ENCODE assay signal across 13 cellular contexts in the genomic region with DNA sequence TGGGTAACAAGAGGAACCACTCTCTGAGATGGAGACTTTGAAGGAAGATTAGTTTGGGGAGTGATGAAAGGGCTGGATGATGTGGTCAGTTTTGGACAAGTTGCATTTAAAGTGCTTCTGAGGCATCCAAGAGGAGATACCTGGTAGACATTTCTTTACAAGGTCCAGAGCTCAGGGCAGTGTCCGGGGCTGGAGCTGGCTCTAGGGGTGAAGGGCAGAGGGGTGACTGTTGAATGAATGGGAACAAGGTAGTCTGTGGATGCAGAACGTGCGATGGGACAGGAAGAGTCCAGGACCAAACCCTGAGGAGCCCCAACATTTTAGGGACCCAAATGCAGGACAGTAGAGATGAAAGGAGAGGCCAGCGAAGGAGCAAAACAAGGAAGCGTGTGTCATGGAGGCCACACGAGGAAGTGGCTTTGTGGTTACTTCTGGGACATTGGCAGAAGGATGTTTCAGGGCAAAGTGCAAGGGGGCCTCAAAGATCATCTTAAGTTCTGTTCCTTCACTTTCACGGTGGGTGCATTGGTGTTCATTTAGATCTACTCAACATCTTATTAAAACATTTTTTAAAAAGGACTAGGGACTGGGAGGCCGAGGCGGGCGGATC. TPM values are rescaled to one million over a fixed set of nuclear protein-coding genes. Genes with fewer than 3 reads are reported as not detected.
DNase-seq lines count a peak whose midpoint lies in the region; ATAC-seq and TF ChIP-seq lines count a peak whose summit lies in the region.
"Had no signal": no experiment of that assay in that cellular context is flagged by ENCODE, and none has a peak within 500 bp of the region (broad histone marks: within the 10 kb centered on the region; RNA-seq: fewer than 3 reads in every experiment).

No MANE protein-coding gene starts in this region.

- H3K9me3 ChIP-seq in CD8-positive, alpha-beta T cell (ENCODE audit: low read length), result no peaks in the 10 kb centered on the region
- H3K9me3 ChIP-seq: sigmoid colon, suprapubic skin had no signal

- no peaks in the 10 kb centered on the region for H3K27me3 Mint-ChIP-seq in CD8-positive, alpha-beta T cell (ENCODE audit: low read depth)
- H3K27me3 Mint-ChIP-seq in activated T-helper 1 cell treated with anti-CD3 and anti-CD28 coated beads, Interleukin-12 subunit alpha, Interleukin-12 subunit beta, Interleukin-2, Interleukin-4 antibody, amounts not matched to agents 30 ng/mL and 10 ng/mL and 1 ng/mL, durations not matched to agents 14 hours and 24 hours and 36 hours (ENCODE audit: insufficient read depth), result no peaks in the 10 kb centered on the region
- H3K27me3 Mint-ChIP-seq in naive thymus-derived CD8-positive, alpha-beta T cell, result no peaks in the 10 kb centered on the region

- intact Hi-C loops in CD8-positive, alpha-beta T cell (cut with DNase I, micrococcal nuclease), result no loop called here
- intact Hi-C loops in activated T-helper 1 cell treated with anti-CD3 and anti-CD28 coated beads, Interleukin-12 subunit alpha, Interleukin-12 subunit beta, Interleukin-2, Interleukin-4 antibody, amounts not matched to agents 30 ng/mL and 10 ng/mL and 1 ng/mL, durations not matched to agents 14 hours and 24 hours and 36 hours (cut with micrococcal nuclease), result no loop called here

- POLR2A ChIA-PET in CD8-positive, alpha-beta T cell (lab: Charles Lee), result no interaction called here
- POLR2A ChIA-PET in naive thymus-derived CD8-positive, alpha-beta T cell (lab: Charles Lee), result interaction anchor here (0.8 to 1.1 kb wide), 3 partner anchors 10 to 93 kb away, joined by 3 to 10 read pairs (median 3); no protein-coding TSS in a partner anchor

- H3K27me3 ChIP-seq in CD8-positive, alpha-beta T cell (ENCODE audit: insufficient read depth, low read length), result no peaks in the 10 kb centered on the region
- H3K27me3 ChIP-seq: sigmoid colon, suprapubic skin had no signal

- H3K36me3 ChIP-seq in CD8-positive, alpha-beta T cell (ENCODE audit: insufficient read depth, low read length), result no peaks in the 10 kb centered on the region
- H3K36me3 ChIP-seq: sigmoid colon, suprapubic skin had no signal

- no peaks in the 10 kb centered on the region for H3K9me3 Mint-ChIP-seq in CD8-positive, alpha-beta T cell
- peaks cover 1% of the 10 kb centered on the region for H3K9me3 Mint-ChIP-seq in activated T-helper 1 cell treated with anti-CD3 and anti-CD28 coated beads, Interleukin-12 subunit alpha, Interleukin-12 subunit beta, Interleukin-2, Interleukin-4 antibody, amounts not matched to agents 30 ng/mL and 10 ng/mL and 1 ng/mL, durations not matched to agents 14 hours and 24 hours and 36 hours
- no peaks in the 10 kb centered on the region for H3K9me3 Mint-ChIP-seq in naive thymus-derived CD8-positive, alpha-beta T cell

- no peak for ATAC-seq in CD8-positive, alpha-beta T cell
- ATAC-seq in naive thymus-derived CD8-positive, alpha-beta T cell, result no peak
- no peak for ATAC-seq in GM21381 (IDR thresholded peaks at IDR 0.05; ENCODE audit: unreplicated experiment)

- TF ChIP-seq POLR2A in NB4 (IDR thresholded peaks at IDR 0.05; ENCODE audit: extremely low read depth, insufficient read length), result no peak

- no peak overlapping the region for H3K4me3 ChIP-seq in CD8-positive, alpha-beta T cell (ENCODE audit: low read depth, low read length)
- H3K4me3 ChIP-seq in NB4 (ENCODE audit: low read depth, low read length), result no peak overlapping the region
- H3K4me3 ChIP-seq: sigmoid colon, suprapubic skin had no signal

- peaks cover 12% of the 10 kb centered on the region for H3K36me3 Mint-ChIP-seq in CD8-positive, alpha-beta T cell
- H3K36me3 Mint-ChIP-seq in activated T-helper 1 cell treated with anti-CD3 and anti-CD28 coated beads, Interleukin-12 subunit alpha, Interleukin-12 subunit beta, Interleukin-2, Interleukin-4 antibody, amounts not matched to agents 30 ng/mL and 10 ng/mL and 1 ng/mL, durations not matched to agents 14 hours and 24 hours and 36 hours (ENCODE audit: low read depth), result peaks cover 19% of the 10 kb centered on the region
- peaks cover 0 to 11% (median 10%) of the 10 kb centered on the region in 3 donors for H3K36me3 Mint-ChIP-seq in naive thymus-derived CD8-positive, alpha-beta T cell

- H3K4me3 Mint-ChIP-seq in CD8-positive, alpha-beta T cell, result no peak overlapping the region
- H3K4me3 Mint-ChIP-seq in activated T-helper 1 cell treated with anti-CD3 and anti-CD28 coated beads, Interleukin-12 subunit alpha, Interleukin-12 subunit beta, Interleukin-2, Interleukin-4 antibody, amounts not matched to agents 30 ng/mL and 10 ng/mL and 1 ng/mL, durations not matched to agents 14 hours and 24 hours and 36 hours, result peak overlapping the region; percentile 66
- peak overlapping the region in 7 of 10 donors; percentile 7 to 64 (median 52) for H3K4me3 Mint-ChIP-seq in naive thymus-derived CD8-positive, alpha-beta T cell

- no peak for TF ChIP-seq CTCF in CD8-positive, alpha-beta T cell (IDR thresholded peaks at IDR 0.05)
- no peak for TF ChIP-seq CTCF in NB4 (IDR thresholded peaks at IDR 0.05; ENCODE audit: low read depth, low read length)

- H3K4me1 Mint-ChIP-seq in CD8-positive, alpha-beta T cell (ENCODE audit: low read depth), result no peaks in the 10 kb centered on the region
- peaks cover 19% of the 10 kb centered on the region for H3K4me1 Mint-ChIP-seq in activated T-helper 1 cell treated with anti-CD3 and anti-CD28 coated beads, Interleukin-12 subunit alpha, Interleukin-12 subunit beta, Interleukin-2, Interleukin-4 antibody, amounts not matched to agents 30 ng/mL and 10 ng/mL and 1 ng/mL, durations not matched to agents 14 hours and 24 hours and 36 hours (ENCODE audit: low read depth)
- H3K4me1 Mint-ChIP-seq in naive thymus-derived CD8-positive, alpha-beta T cell, result peaks cover 0 to 12% (median 5%) of the 10 kb centered on the region in 4 donors

- peak overlapping the region; percentile 15 for H3K27ac Mint-ChIP-seq in CD8-positive, alpha-beta T cell
- H3K27ac Mint-ChIP-seq in activated T-helper 1 cell treated with anti-CD3 and anti-CD28 coated beads, Interleukin-12 subunit alpha, Interleukin-12 subunit beta, Interleukin-2, Interleukin-4 antibody, amounts not matched to agents 30 ng/mL and 10 ng/mL and 1 ng/mL, durations not matched to agents 14 hours and 24 hours and 36 hours, result peak overlapping the region; percentile 62
- peak overlapping the region in 9 of 10 donors; percentile 26 to 88 (median 71) for H3K27ac Mint-ChIP-seq in naive thymus-derived CD8-positive, alpha-beta T cell

- CTCF ChIA-PET in CD8-positive, alpha-beta T cell (lab: Charles Lee), result interaction anchor here (1.0 kb wide), 1 partner anchor 24 kb away, joined by 4 read pairs; no protein-coding TSS in a partner anchor

- H3K27ac ChIP-seq in CD8-positive, alpha-beta T cell (ENCODE audit: low read depth, low read length), result no peak overlapping the region
- H3K27ac ChIP-seq: C4-2B, sigmoid colon, suprapubic skin had no signal

- no peak for DNase-seq in CD8-positive, alpha-beta T cell
- DNase-seq in NB4 (ENCODE audit: low read depth) (peak; percentile 87), NCI-H748 treated with DMSO at 0.1 percent for 48 hours (lab: John Stamatoyannopoulos, UW) (no peak), NK-92 (lab: John Stamatoyannopoulos, UW; ENCODE audit: unreplicated experiment) (no peak), NCI-H1930 (lab: John Stamatoyannopoulos, UW) (no peak)
- no peak for DNase-seq in activated T-helper 1 cell treated with anti-CD3 and anti-CD28 coated beads, Interleukin-12 subunit alpha, Interleukin-12 subunit beta, Interleukin-2, Interleukin-4 antibody, amounts not matched to agents 30 ng/mL and 10 ng/mL and 1 ng/mL, durations not matched to agents 14 hours and 24 hours and 36 hours (ENCODE audit: low spot score)
- DNase-seq in naive thymus-derived CD8-positive, alpha-beta T cell, result no peak
- DNase-seq: foreskin fibroblast, islet precursor cell, sigmoid colon had no signal

- H3K4me1 ChIP-seq in CD8-positive, alpha-beta T cell (ENCODE audit: insufficient read depth, low read length), result peaks cover 22% of the 10 kb centered on the region
- H3K4me1 ChIP-seq: sigmoid colon, suprapubic skin had no signal

RNA-seq across cellular contexts. Expression of a gene that starts 13.6 kb away (rescaled TPM):
- total RNA-seq in CD8-positive, alpha-beta T cell, result 10 to 100 TPM; 17.5 to 18.7 TPM
- total RNA-seq in activated T-helper 1 cell treated with anti-CD3 and anti-CD28 coated beads, Interleukin-12 subunit alpha, Interleukin-12 subunit beta, Interleukin-2, Interleukin-4 antibody, amounts not matched to agents 30 ng/mL and 10 ng/mL and 1 ng/mL, durations not matched to agents 14 hours and 24 hours and 36 hours, result 7.6 and 8.2 TPM in 2 replicates
- 1 to 10 TPM; 8.9 to 9.8 TPM for total RNA-seq in naive thymus-derived CD8-positive, alpha-beta T cell
- 1 to 10 TPM; 1.3 to 1.7 (median 1.6) TPM for polyA plus RNA-seq in naive thymus-derived CD8-positive, alpha-beta T cell

RNA-seq across cellular contexts. Expression of a gene that starts 25.2 kb away (rescaled TPM):
- total RNA-seq in CD8-positive, alpha-beta T cell, result 10 to 100 TPM; 65.9 to 68.9 TPM
- total RNA-seq in activated T-helper 1 cell treated with anti-CD3 and anti-CD28 coated beads, Interleukin-12 subunit alpha, Interleukin-12 subunit beta, Interleukin-2, Interleukin-4 antibody, amounts not matched to agents 30 ng/mL and 10 ng/mL and 1 ng/mL, durations not matched to agents 14 hours and 24 hours and 36 hours, result 49.8 and 55.4 TPM in 2 replicates
- total RNA-seq in naive thymus-derived CD8-positive, alpha-beta T cell, result 10 to 100 TPM; 91.1 to 93.2 TPM
- 10 to 100 TPM in 1 of 3 donors, 1 to 10 TPM in 2; 6.7 to 21.4 (median 9.8) TPM for polyA plus RNA-seq in naive thymus-derived CD8-positive, alpha-beta T cell

RNA-seq across cellular contexts. Expression of a gene that starts 43.4 kb away (rescaled TPM):
- 10 to 100 TPM; 73.3 to 75.0 TPM for total RNA-seq in CD8-positive, alpha-beta T cell
- total RNA-seq in activated T-helper 1 cell treated with anti-CD3 and anti-CD28 coated beads, Interleukin-12 subunit alpha, Interleukin-12 subunit beta, Interleukin-2, Interleukin-4 antibody, amounts not matched to agents 30 ng/mL and 10 ng/mL and 1 ng/mL, durations not matched to agents 14 hours and 24 hours and 36 hours, result 61.8 and 62.8 TPM in 2 replicates
- total RNA-seq in naive thymus-derived CD8-positive, alpha-beta T cell, result 100 to 1,000 TPM; 121 to 123 TPM
- 10 to 100 TPM; 17.8 to 67.0 (median 39.8) TPM for polyA plus RNA-seq in naive thymus-derived CD8-positive, alpha-beta T cell

RNA-seq across cellular contexts. Expression of a gene that starts 51.5 kb away (rescaled TPM):
- 10 to 100 TPM; 16.4 to 17.3 TPM for total RNA-seq in CD8-positive, alpha-beta T cell
- total RNA-seq in activated T-helper 1 cell treated with anti-CD3 and anti-CD28 coated beads, Interleukin-12 subunit alpha, Interleukin-12 subunit beta, Interleukin-2, Interleukin-4 antibody, amounts not matched to agents 30 ng/mL and 10 ng/mL and 1 ng/mL, durations not matched to agents 14 hours and 24 hours and 36 hours, result 8.6 and 10.7 TPM in 2 replicates
- 10 to 100 TPM; 23.2 to 24.0 TPM for total RNA-seq in naive thymus-derived CD8-positive, alpha-beta T cell
- polyA plus RNA-seq in naive thymus-derived CD8-positive, alpha-beta T cell, result 10 to 100 TPM; 18.8 to 23.9 (median 22.9) TPM

RNA-seq across cellular contexts. Expression of a gene that starts 53.9 kb away (rescaled TPM):
- 10 to 100 TPM; 23.4 to 23.9 TPM for total RNA-seq in CD8-positive, alpha-beta T cell
- 21.9 and 25.2 TPM in 2 replicates for total RNA-seq in activated T-helper 1 cell treated with anti-CD3 and anti-CD28 coated beads, Interleukin-12 subunit alpha, Interleukin-12 subunit beta, Interleukin-2, Interleukin-4 antibody, amounts not matched to agents 30 ng/mL and 10 ng/mL and 1 ng/mL, durations not matched to agents 14 hours and 24 hours and 36 hours
- 10 to 100 TPM; 69.1 to 69.7 TPM for total RNA-seq in naive thymus-derived CD8-positive, alpha-beta T cell
- polyA plus RNA-seq in naive thymus-derived CD8-positive, alpha-beta T cell, result 10 to 100 TPM in 2 of 3 donors, 1 to 10 TPM in 1; 9.1 to 16.8 (median 10.3) TPM

Comparison
In these comparisons a context has a peak if more than half of its experiments do, and no peak if none do; other contexts are left out.
1. H3K27ac Mint-ChIP-seq: peak in every context shown above with its lines; median percentile 71 in naive thymus-derived CD8-positive, alpha-beta T cell; 62 in activated T-helper 1 cell treated with anti-CD3 and anti-CD28 coated beads, Interleukin-12 subunit alpha, Interleukin-12 subunit beta, Interleukin-2, Interleukin-4 antibody, amounts not matched to agents 30 ng/mL and 10 ng/mL and 1 ng/mL, durations not matched to agents 14 hours and 24 hours and 36 hours; 15 in CD8-positive, alpha-beta T cell.